In the genomic region with DNA sequence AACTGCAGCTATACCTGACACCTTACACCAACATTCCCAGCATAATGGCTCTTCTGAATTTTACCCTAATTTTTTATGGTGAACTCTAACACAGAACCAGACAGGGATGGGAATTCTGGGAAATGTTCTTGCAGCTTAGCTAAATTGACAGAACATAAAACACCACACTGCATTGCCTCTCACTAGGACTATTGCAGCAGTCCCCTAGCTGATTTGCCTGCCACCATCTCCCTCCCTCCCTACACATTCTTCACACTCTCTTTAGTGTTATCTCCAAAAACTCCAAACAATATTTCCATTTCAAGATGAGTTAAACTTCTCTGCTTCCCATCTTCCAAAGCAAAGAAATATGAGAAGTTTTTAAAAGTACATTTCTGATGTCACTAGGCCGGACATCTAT, we compare ENCODE assay signal across 1 cellular context.
TF ChIP-seq lines count a peak whose summit lies in the region.

No MANE protein-coding gene starts in this region.

TF ChIP-seq in WTC11, 78 proteins besides CTCF, POLR2A, EP300 and RAD21:
- TF ChIP-seq ETV6 (CRISPR knock-in tag; IDR thresholded peaks at IDR 0.05) (no peak), GABPB1 (CRISPR knock-in tag; IDR thresholded peaks at IDR 0.05) (no peak), TP53 (CRISPR knock-in tag; IDR thresholded peaks at IDR 0.05) (no peak), JAZF1 (CRISPR knock-in tag; IDR thresholded peaks at IDR 0.05) (no peak), NR1H2 (CRISPR knock-in tag; IDR thresholded peaks at IDR 0.05) (no peak), ZNF396 (CRISPR knock-in tag; IDR thresholded peaks at IDR 0.05; ENCODE audit: borderline replicate concordance) (no peak), NFE2L1 (CRISPR knock-in tag; IDR thresholded peaks at IDR 0.05) (no peak), ZNF219 (CRISPR knock-in tag; IDR thresholded peaks at IDR 0.05; ENCODE audit: borderline replicate concordance) (no peak)
- TF ChIP-seq, protein P1, sequence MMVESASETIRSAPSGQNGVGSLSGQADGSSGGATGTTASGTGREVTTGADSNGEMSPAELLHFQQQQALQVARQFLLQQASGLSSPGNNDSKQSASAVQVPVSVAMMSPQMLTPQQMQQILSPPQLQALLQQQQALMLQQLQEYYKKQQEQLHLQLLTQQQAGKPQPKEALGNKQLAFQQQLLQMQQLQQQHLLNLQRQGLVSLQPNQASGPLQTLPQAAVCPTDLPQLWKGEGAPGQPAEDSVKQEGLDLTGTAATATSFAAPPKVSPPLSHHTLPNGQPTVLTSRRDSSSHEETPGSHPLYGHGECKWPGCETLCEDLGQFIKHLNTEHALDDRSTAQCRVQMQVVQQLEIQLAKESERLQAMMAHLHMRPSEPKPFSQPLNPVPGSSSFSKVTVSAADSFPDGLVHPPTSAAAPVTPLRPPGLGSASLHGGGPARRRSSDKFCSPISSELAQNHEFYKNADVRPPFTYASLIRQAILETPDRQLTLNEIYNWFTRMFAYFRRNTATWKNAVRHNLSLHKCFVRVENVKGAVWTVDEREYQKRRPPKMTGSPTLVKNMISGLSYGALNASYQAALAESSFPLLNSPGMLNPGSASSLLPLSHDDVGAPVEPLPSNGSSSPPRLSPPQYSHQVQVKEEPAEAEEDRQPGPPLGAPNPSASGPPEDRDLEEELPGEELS (CRISPR knock-in tag; IDR thresholded peaks at IDR 0.05), result no peak
- TF ChIP-seq, protein P2, sequence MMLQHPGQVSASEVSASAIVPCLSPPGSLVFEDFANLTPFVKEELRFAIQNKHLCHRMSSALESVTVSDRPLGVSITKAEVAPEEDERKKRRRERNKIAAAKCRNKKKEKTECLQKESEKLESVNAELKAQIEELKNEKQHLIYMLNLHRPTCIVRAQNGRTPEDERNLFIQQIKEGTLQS (CRISPR knock-in tag; conservative IDR thresholded peaks at IDR 0.05), result no peak
- TF ChIP-seq, protein P3, sequence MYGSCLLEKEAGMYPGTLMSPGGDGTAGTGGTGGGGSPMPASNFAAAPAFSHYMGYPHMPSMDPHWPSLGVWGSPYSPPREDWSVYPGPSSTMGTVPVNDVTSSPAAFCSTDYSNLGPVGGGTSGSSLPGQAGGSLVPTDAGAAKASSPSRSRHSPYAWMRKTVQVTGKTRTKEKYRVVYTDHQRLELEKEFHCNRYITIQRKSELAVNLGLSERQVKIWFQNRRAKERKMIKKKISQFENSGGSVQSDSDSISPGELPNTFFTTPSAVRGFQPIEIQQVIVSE (CRISPR knock-in tag; IDR thresholded peaks at IDR 0.05; ENCODE audit: borderline replicate concordance), result no peak
- TF ChIP-seq, protein P4, sequence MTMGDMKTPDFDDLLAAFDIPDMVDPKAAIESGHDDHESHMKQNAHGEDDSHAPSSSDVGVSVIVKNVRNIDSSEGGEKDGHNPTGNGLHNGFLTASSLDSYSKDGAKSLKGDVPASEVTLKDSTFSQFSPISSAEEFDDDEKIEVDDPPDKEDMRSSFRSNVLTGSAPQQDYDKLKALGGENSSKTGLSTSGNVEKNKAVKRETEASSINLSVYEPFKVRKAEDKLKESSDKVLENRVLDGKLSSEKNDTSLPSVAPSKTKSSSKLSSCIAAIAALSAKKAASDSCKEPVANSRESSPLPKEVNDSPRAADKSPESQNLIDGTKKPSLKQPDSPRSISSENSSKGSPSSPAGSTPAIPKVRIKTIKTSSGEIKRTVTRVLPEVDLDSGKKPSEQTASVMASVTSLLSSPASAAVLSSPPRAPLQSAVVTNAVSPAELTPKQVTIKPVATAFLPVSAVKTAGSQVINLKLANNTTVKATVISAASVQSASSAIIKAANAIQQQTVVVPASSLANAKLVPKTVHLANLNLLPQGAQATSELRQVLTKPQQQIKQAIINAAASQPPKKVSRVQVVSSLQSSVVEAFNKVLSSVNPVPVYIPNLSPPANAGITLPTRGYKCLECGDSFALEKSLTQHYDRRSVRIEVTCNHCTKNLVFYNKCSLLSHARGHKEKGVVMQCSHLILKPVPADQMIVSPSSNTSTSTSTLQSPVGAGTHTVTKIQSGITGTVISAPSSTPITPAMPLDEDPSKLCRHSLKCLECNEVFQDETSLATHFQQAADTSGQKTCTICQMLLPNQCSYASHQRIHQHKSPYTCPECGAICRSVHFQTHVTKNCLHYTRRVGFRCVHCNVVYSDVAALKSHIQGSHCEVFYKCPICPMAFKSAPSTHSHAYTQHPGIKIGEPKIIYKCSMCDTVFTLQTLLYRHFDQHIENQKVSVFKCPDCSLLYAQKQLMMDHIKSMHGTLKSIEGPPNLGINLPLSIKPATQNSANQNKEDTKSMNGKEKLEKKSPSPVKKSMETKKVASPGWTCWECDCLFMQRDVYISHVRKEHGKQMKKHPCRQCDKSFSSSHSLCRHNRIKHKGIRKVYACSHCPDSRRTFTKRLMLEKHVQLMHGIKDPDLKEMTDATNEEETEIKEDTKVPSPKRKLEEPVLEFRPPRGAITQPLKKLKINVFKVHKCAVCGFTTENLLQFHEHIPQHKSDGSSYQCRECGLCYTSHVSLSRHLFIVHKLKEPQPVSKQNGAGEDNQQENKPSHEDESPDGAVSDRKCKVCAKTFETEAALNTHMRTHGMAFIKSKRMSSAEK (CRISPR knock-in tag; IDR thresholded peaks at IDR 0.05; ENCODE audit: borderline replicate concordance), result no peak
- TF ChIP-seq, protein P5, sequence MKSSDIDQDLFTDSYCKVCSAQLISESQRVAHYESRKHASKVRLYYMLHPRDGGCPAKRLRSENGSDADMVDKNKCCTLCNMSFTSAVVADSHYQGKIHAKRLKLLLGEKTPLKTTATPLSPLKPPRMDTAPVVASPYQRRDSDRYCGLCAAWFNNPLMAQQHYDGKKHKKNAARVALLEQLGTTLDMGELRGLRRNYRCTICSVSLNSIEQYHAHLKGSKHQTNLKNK (CRISPR knock-in tag; IDR thresholded peaks at IDR 0.05), result no peak
- TF ChIP-seq, protein P6, sequence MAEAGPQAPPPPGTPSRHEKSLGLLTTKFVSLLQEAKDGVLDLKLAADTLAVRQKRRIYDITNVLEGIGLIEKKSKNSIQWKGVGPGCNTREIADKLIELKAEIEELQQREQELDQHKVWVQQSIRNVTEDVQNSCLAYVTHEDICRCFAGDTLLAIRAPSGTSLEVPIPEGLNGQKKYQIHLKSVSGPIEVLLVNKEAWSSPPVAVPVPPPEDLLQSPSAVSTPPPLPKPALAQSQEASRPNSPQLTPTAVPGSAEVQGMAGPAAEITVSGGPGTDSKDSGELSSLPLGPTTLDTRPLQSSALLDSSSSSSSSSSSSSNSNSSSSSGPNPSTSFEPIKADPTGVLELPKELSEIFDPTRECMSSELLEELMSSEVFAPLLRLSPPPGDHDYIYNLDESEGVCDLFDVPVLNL (CRISPR knock-in tag; IDR thresholded peaks at IDR 0.05; ENCODE audit: borderline replicate concordance, low read depth), result no peak
- TF ChIP-seq, protein P7, sequence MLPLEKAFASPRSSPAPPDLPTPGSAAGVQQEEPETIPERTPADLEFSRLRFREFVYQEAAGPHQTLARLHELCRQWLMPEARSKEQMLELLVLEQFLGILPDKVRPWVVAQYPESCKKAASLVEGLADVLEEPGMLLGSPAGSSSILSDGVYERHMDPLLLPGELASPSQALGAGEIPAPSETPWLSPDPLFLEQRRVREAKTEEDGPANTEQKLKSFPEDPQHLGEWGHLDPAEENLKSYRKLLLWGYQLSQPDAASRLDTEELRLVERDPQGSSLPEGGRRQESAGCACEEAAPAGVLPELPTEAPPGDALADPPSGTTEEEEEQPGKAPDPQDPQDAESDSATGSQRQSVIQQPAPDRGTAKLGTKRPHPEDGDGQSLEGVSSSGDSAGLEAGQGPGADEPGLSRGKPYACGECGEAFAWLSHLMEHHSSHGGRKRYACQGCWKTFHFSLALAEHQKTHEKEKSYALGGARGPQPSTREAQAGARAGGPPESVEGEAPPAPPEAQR (CRISPR knock-in tag; IDR thresholded peaks at IDR 0.05), result no peak
- TF ChIP-seq, protein P8, sequence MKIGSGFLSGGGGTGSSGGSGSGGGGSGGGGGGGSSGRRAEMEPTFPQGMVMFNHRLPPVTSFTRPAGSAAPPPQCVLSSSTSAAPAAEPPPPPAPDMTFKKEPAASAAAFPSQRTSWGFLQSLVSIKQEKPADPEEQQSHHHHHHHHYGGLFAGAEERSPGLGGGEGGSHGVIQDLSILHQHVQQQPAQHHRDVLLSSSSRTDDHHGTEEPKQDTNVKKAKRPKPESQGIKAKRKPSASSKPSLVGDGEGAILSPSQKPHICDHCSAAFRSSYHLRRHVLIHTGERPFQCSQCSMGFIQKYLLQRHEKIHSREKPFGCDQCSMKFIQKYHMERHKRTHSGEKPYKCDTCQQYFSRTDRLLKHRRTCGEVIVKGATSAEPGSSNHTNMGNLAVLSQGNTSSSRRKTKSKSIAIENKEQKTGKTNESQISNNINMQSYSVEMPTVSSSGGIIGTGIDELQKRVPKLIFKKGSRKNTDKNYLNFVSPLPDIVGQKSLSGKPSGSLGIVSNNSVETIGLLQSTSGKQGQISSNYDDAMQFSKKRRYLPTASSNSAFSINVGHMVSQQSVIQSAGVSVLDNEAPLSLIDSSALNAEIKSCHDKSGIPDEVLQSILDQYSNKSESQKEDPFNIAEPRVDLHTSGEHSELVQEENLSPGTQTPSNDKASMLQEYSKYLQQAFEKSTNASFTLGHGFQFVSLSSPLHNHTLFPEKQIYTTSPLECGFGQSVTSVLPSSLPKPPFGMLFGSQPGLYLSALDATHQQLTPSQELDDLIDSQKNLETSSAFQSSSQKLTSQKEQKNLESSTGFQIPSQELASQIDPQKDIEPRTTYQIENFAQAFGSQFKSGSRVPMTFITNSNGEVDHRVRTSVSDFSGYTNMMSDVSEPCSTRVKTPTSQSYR (CRISPR knock-in tag; IDR thresholded peaks at IDR 0.05), result no peak
